In the genomic region with DNA sequence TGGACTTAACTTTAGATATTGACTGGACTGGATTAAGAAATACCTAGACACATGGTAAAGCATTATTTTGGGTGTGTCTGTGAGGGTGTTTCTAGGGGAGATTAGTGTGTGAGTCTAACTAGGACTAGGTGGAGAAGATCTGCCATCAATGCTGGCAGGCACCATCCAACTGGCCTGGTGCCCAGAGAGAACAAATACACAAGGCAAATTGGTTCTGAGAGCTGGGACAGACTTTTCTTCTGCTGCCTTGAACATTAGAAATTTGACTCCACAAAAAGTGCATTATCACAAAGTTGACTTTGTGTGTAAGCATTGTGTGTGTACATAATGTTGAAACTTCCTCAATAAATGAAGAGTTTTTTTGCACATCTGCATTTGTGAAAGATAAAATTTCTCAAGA, we compare ENCODE assay signal across 16 cellular contexts.
DNase-seq lines count a peak whose midpoint lies in the region; ATAC-seq and TF ChIP-seq lines count a peak whose summit lies in the region.
"Had no signal": no experiment of that assay in that cellular context is flagged by ENCODE, and none has a peak within 500 bp of the region (broad histone marks: within the 10 kb centered on the region; RNA-seq: fewer than 3 reads in every experiment).

No MANE protein-coding gene starts in this region.

- no TSS peak for BruUV-seq in IMR-90 (replicated peaks; lab: Mats Ljungman, UMichigan)

- no peak overlapping the region for H3K56ac ChIP-seq in IMR-90 (ENCODE audit: extremely low read depth, insufficient read depth, low read length)

- peaks cover 1% of the 10 kb centered on the region; the same call in 1 of the 2 replicates for H3K9me1 ChIP-seq in IMR-90 (ENCODE audit: insufficient read depth, low read length)

- H2AK5ac ChIP-seq in IMR-90 (ENCODE audit: low read depth, low read length) = peak overlapping the region; percentile 89

- peaks cover 5% of the 10 kb centered on the region; the same call in 1 of the 2 replicates for H3K4me1 ChIP-seq in IMR-90 (ENCODE audit: control insufficient read depth, insufficient read depth, low read length)
- peaks cover 22% of the 10 kb centered on the region for H3K4me1 ChIP-seq in SJSA1 (replicated peaks)
- peaks cover 4% of the 10 kb centered on the region for H3K4me1 ChIP-seq in osteoblast (ENCODE audit: insufficient read depth, low read length)
- H3K4me1 ChIP-seq: A549 had no signal

- H3K79me2 ChIP-seq in osteoblast (ENCODE audit: insufficient read depth, low read length) = no peaks in the 10 kb centered on the region

- TF ChIP-seq RAD21 in IMR-90 (IDR thresholded peaks at IDR 0.05; ENCODE audit: low read length) = no peak

- H3K36me3 ChIP-seq in IMR-90 (ENCODE audit: control insufficient read depth, insufficient read depth, low read length) (no peaks in the 10 kb centered on the region), SJSA1 (no peaks in the 10 kb centered on the region), osteoblast (ENCODE audit: insufficient read depth, low read length) (no peaks in the 10 kb centered on the region)

- CTCF ChIA-PET in IMR-90 (lab: Yijun Ruan, JAX) = no interaction called here

- intact Hi-C loops in Right ventricle myocardium inferior (cut with DNase I) = no loop called here
- intact Hi-C loops in cardiac septum (cut with DNase I) = no loop called here
- intact Hi-C loops in IMR-90 (cut with micrococcal nuclease) = no loop called here

- H3K4me3 ChIP-seq in IMR-90 (ENCODE audit: insufficient read depth, low read depth, low read length) (no peak overlapping the region), SJSA1 (no peak overlapping the region), osteoblast (ENCODE audit: insufficient read depth, low read length) (no peak overlapping the region)
- H3K4me3 ChIP-seq: A549, PC-9 had no signal

- H3K14ac ChIP-seq in IMR-90 (replicated peaks; ENCODE audit: low read depth, low read length) = peak overlapping the region; percentile 20

- POLR2A ChIA-PET in IMR-90 (lab: Charles Lee; ENCODE audit: unreplicated experiment) = no interaction called here

- H2BK5ac ChIP-seq in IMR-90 (ENCODE audit: low read depth, low read length, poor library complexity, severe bottlenecking) = peak overlapping the region; percentile 99

- no peak overlapping the region for H3K27ac ChIP-seq in IMR-90 (ENCODE audit: insufficient read depth, low read length)
- H3K27ac ChIP-seq in SJSA1 = peak overlapping the region; percentile 93; the same call in 1 of the 2 replicates
- H3K27ac ChIP-seq in osteoblast (ENCODE audit: low read depth, low read length) = no peak overlapping the region
- H3K27ac ChIP-seq: A549, PC-9 had no signal

- no peak overlapping the region for H3K9ac ChIP-seq in IMR-90 (ENCODE audit: low read depth, low read length)

- dilution Hi-C loops in IMR-90 (cut with HindIII; ENCODE audit: low sequenced_read_pairs, unreplicated experiment) = no loop called here

- H3K18ac ChIP-seq in IMR-90 (ENCODE audit: low read depth, low read length) = peak overlapping the region; percentile 54; the same call in 1 of the 2 replicates

- H2BK20ac ChIP-seq in IMR-90 (ENCODE audit: low read depth, low read length) = peak overlapping the region; percentile 57; the same call in 1 of the 2 replicates

- H4K8ac ChIP-seq in IMR-90 (ENCODE audit: low read depth in 2 of 2, low read length in 2 of 2) = peak overlapping the region; percentile 40 to 67

- no peaks in the 10 kb centered on the region for H3K9me3 ChIP-seq in IMR-90 (ENCODE audit: control insufficient read depth, insufficient read depth, low read length)
- no peaks in the 10 kb centered on the region for H3K9me3 ChIP-seq in SJSA1 (replicated peaks)
- H3K9me3 ChIP-seq in osteoblast (ENCODE audit: low read depth, low read length) = no peaks in the 10 kb centered on the region
- H3K9me3 ChIP-seq: A549 had no signal

- H3K4me2 ChIP-seq in IMR-90 (ENCODE audit: low read depth, low read length) (no peak overlapping the region), osteoblast (ENCODE audit: insufficient read depth, low read length) (no peak overlapping the region)
- H3K4me2 ChIP-seq: A549, PC-9 had no signal

- H2BK15ac ChIP-seq in IMR-90 (ENCODE audit: low read depth, low read length) = peak overlapping the region; percentile 83

- no peak overlapping the region for H2AFZ ChIP-seq in IMR-90 (replicated peaks; ENCODE audit: low read length, poor library complexity)
- H2AFZ ChIP-seq in osteoblast (ENCODE audit: low read length) = no peak overlapping the region
- H2AFZ ChIP-seq: PC-9 had no signal

- H3K79me1 ChIP-seq in IMR-90 (ENCODE audit: low read depth in 1 of 2, low read length in 2 of 2) = no peaks in the 10 kb centered on the region

- no peak overlapping the region for H4K5ac ChIP-seq in IMR-90 (ENCODE audit: low read depth, low read length)

- in situ Hi-C loops in IMR-90 (cut with MboI; ENCODE audit: low sequenced_read_pairs) = no loop called here

- DNase-seq in Right ventricle myocardium inferior (ENCODE audit: missing footprints) (peak; percentile 59), cardiac septum (ENCODE audit: low spot score) (no peak), IMR-90 (no peak), SJSA1 (ENCODE audit: low read depth in 1 of 2, low spot score in 2 of 2) (no peak), left lobe of liver (ENCODE audit: low spot score) (peak; percentile 74), osteoblast (ENCODE audit: insufficient read length, low spot score, missing footprints) (no peak), NCI-H2227 (lab: John Stamatoyannopoulos, UW; ENCODE audit: unreplicated experiment) (no peak)
- DNase-seq: COR-L47, H9, Karpas-422, NCI-H1436, NCI-H2029 treated with DMSO at 0.1 percent for 48 hours, NCI-H524 treated with DMSO at 0.1 percent for 48 hours, PC-9 had no signal

- H4K20me1 ChIP-seq in IMR-90 (ENCODE audit: insufficient read depth, low read length) (no peaks in the 10 kb centered on the region), osteoblast (ENCODE audit: insufficient read depth, low read length) (no peaks in the 10 kb centered on the region)

- peak overlapping the region; percentile 45 for H4K91ac ChIP-seq in IMR-90 (ENCODE audit: insufficient read depth, low read depth, low read length)

- H2BK120ac ChIP-seq in IMR-90 (ENCODE audit: low read depth, low read length) = peak overlapping the region; percentile 96

- ATAC-seq in Right ventricle myocardium inferior (no peak), IMR-90 (ENCODE audit: low read depth) (no peak), left lobe of liver (peak; percentile 86), GM18505 (IDR thresholded peaks at IDR 0.05; ENCODE audit: unreplicated experiment) (no peak)
- ATAC-seq: A549 had no signal

- TF ChIP-seq CTCF in IMR-90 (conservative IDR thresholded peaks at IDR 0.05; ENCODE audit: low read depth, low read length) (no peak), osteoblast (IDR thresholded peaks at IDR 0.05; ENCODE audit: extremely low read depth, low read depth, low read length) (no peak)

- H3K23ac ChIP-seq in IMR-90 (ENCODE audit: low read depth, low read length) = no peak overlapping the region

- H3K27me3 ChIP-seq in IMR-90 (ENCODE audit: control insufficient read depth, insufficient read depth, low read length) (no peaks in the 10 kb centered on the region), SJSA1 (replicated peaks) (no peaks in the 10 kb centered on the region), osteoblast (ENCODE audit: insufficient read depth, low read length) (no peaks in the 10 kb centered on the region)

- H3K4ac ChIP-seq in IMR-90 (ENCODE audit: low read depth, low read length) = peak overlapping the region; percentile 38

- no peak for TF ChIP-seq POLR2A in IMR-90 (IDR thresholded peaks at IDR 0.05; ENCODE audit: low read depth, low read length)
- TF ChIP-seq POLR2A in GM18505 (IDR thresholded peaks at IDR 0.05; ENCODE audit: borderline replicate concordance, extremely low read depth, insufficient read depth, insufficient read length) = no peak

- H2AK9ac ChIP-seq in IMR-90 (replicated peaks; ENCODE audit: low read depth, low read length, poor library complexity) = no peak overlapping the region

TF ChIP-seq in IMR-90, 13 proteins besides CTCF, POLR2A, EP300 and RAD21:
- TF ChIP-seq MXI1 (IDR thresholded peaks at IDR 0.05; ENCODE audit: borderline replicate concordance, low read depth, low read length) (no peak), RCOR1 (IDR thresholded peaks at IDR 0.05; ENCODE audit: insufficient replicate concordance, low read length) (no peak)
TF ChIP-seq in IMR-90: peak in this region for 0.

Comparison
In these comparisons a context has a peak if more than half of its experiments do, and no peak if none do; other contexts are left out.
1. DNase-seq: peak in Right ventricle myocardium inferior (single experiment) and left lobe of liver (single experiment); none in cardiac septum (single experiment), IMR-90 (single experiment), SJSA1 (0 of 2), osteoblast (single experiment) and NCI-H2227 (single experiment).